20 cellular contexts compared by ENCODE assay signal in genomic region chr22:36196254-36197064, GRCh38. TPM values are rescaled to one million over a fixed set of nuclear protein-coding genes. Genes with fewer than 3 reads are reported as not detected.
DNase-seq lines count a peak whose midpoint lies in the region; ATAC-seq and TF ChIP-seq lines count a peak whose summit lies in the region.
"Had no signal": no experiment of that assay in that cellular context is flagged by ENCODE, and none has a peak within 500 bp of the region (broad histone marks: within the 10 kb centered on the region; RNA-seq: fewer than 3 reads in every experiment).

No MANE protein-coding gene starts in this region.

- no peaks in the 10 kb centered on the region for H3K9me2 ChIP-seq in PC-9 (ENCODE audit: insufficient read depth)

- in situ Hi-C loops in transverse colon (cut with MboI; ENCODE audit: low pct_ligation_motif_present in 1 of 4, low pct_unique_long_range_greater_than_20kb in 1 of 4, low sequenced_read_pairs in 3 of 4) = loop anchor here in 3 of 4 donors (10.0 to 25.0 kb wide), 2 partner anchors 88 to 291 kb away; partner anchors contain the start of gene TXN2 (in 2 of the 3)

- H3K9me3 ChIP-seq in transverse colon (no peaks in the 10 kb centered on the region), PC-9 (ENCODE audit: insufficient read depth, low read depth) (no peaks in the 10 kb centered on the region)
- H3K9me3 ChIP-seq: adrenal gland, SJSA1 had no signal

- WGBS in transverse colon (ENCODE audit: low coverage in 1 of 2), 2 donors = 47% methylated on average over 6 of the region's 6 CpGs; no CpG with 5 or more reads in 1 of the 2 donors

- no peaks in the 10 kb centered on the region for H3K27me3 ChIP-seq in transverse colon
- peaks cover 8% of the 10 kb centered on the region; the same call in 1 of the 2 replicates for H3K27me3 ChIP-seq in PC-9 (ENCODE audit: insufficient read depth, low read depth)
- H3K27me3 ChIP-seq: adrenal gland, SJSA1 had no signal

- DNase-seq in activated CD8-positive, alpha-beta T cell treated with anti-CD3 and anti-CD28 coated beads, Interleukin-2, amount 10 ng/mL, durations not matched to agents 7 days and 5 days = no peak
- no peak for DNase-seq in activated CD8-positive, alpha-beta T cell treated with anti-CD3 and anti-CD28 coated beads for 36 hours
- DNase-seq in neural crest cell (ENCODE audit: low read depth, low spot score) (no peak), transverse colon (no peak), PC-9 (no peak)
- DNase-seq: activated CD4-positive, alpha-beta T cell treated with anti-CD3 and anti-CD28 coated beads, Interleukin-2, amount 10 ng/mL, durations not matched to agents 24 days and 14 days; activated T-cell treated with anti-CD3 and anti-CD28 coated beads, Interleukin-2, amount 50 U/mL, for 4 hours; CD8-positive, alpha-beta T cell; NCI-H1105 treated with DMSO at 0.1 percent for 48 hours; T1000 had no signal

- CTCF ChIA-PET in activated CD8-positive, alpha-beta T cell treated with anti-CD3 and anti-CD28 coated beads, Interleukin-2, amount 10 ng/mL, durations not matched to agents 7 days and 5 days (lab: Charles Lee) = interaction anchor here (0.9 to 3.2 kb wide), 12 partner anchors 15 to 137 kb away, joined by 3 to 21 read pairs (median 10); partner anchors contain the start of gene APOL2
- CTCF ChIA-PET in activated CD8-positive, alpha-beta T cell treated with anti-CD3 and anti-CD28 coated beads for 36 hours (lab: Charles Lee) = interaction anchor here (1.1 to 3.7 kb wide), 10 partner anchors 12 to 90 kb away, joined by 3 to 20 read pairs (median 6); partner anchors contain the start of gene APOL2
- CTCF ChIA-PET in PC-9 (lab: Charles Lee) = interaction anchor here (0.6 kb wide), 2 partner anchors 82 to 639 kb away, joined by 3 read pairs; no protein-coding TSS in a partner anchor

- H3K4me1 ChIP-seq in transverse colon = peaks cover 0 to 23% (median 7%) of the 10 kb centered on the region in 4 donors
- no peaks in the 10 kb centered on the region for H3K4me1 ChIP-seq in PC-9 (replicated peaks; ENCODE audit: insufficient read depth)

- no peaks in the 10 kb centered on the region for H3F3A ChIP-seq in PC-9 (ENCODE audit: insufficient read depth, low read depth)

- no peak overlapping the region for H2AFZ ChIP-seq in PC-9

- H3K36me3 ChIP-seq in transverse colon (no peaks in the 10 kb centered on the region), PC-9 (ENCODE audit: low read depth) (no peaks in the 10 kb centered on the region)
- H3K36me3 ChIP-seq: adrenal gland, SJSA1 had no signal

- no peak overlapping the region for H3K4me3 Mint-ChIP-seq in activated CD8-positive, alpha-beta T cell treated with anti-CD3 and anti-CD28 coated beads, Interleukin-2, amount 10 ng/mL, durations not matched to agents 7 days and 5 days
- H3K4me3 Mint-ChIP-seq in activated CD8-positive, alpha-beta T cell treated with anti-CD3 and anti-CD28 coated beads for 36 hours = no peak overlapping the region
- peak overlapping the region; percentile 2 for H3K4me3 Mint-ChIP-seq in dendritic cell treated with granulocyte-macrophage colony-stimulating factor and Interleukin-4, amounts not matched to agents 40 ng/mL and 50 ng/mL, for 4 days
- H3K4me3 Mint-ChIP-seq in neural crest cell = peak overlapping the region; percentile 81
- H3K4me3 Mint-ChIP-seq: activated CD4-positive, alpha-beta T cell treated with anti-CD3 and anti-CD28 coated beads, Interleukin-2, amount 10 ng/mL, durations not matched to agents 24 days and 14 days; activated T-cell treated with anti-CD3 and anti-CD28 coated beads, Interleukin-2, amount 50 U/mL, for 4 hours; CD8-positive, alpha-beta T cell had no signal

- H3K4me2 ChIP-seq in PC-9 = no peak overlapping the region

- H3K27ac ChIP-seq in transverse colon = peak overlapping the region; percentile 13 to 57 (median 39)
- H3K27ac ChIP-seq in PC-9 = no peak overlapping the region
- H3K27ac ChIP-seq: 22Rv1, KMS-11, SJSA1 had no signal

- peak overlapping the region; percentile 76 for H3K27ac Mint-ChIP-seq in activated CD8-positive, alpha-beta T cell treated with anti-CD3 and anti-CD28 coated beads, Interleukin-2, amount 10 ng/mL, durations not matched to agents 7 days and 5 days
- H3K27ac Mint-ChIP-seq in activated CD8-positive, alpha-beta T cell treated with anti-CD3 and anti-CD28 coated beads for 36 hours = no peak overlapping the region
- peak overlapping the region; percentile 74 for H3K27ac Mint-ChIP-seq in dendritic cell treated with granulocyte-macrophage colony-stimulating factor and Interleukin-4, amounts not matched to agents 40 ng/mL and 50 ng/mL, for 4 days
- no peak overlapping the region for H3K27ac Mint-ChIP-seq in neural crest cell (ENCODE audit: unreplicated experiment)
- H3K27ac Mint-ChIP-seq: CD8-positive, alpha-beta T cell had no signal

- intact Hi-C loops in activated CD8-positive, alpha-beta T cell treated with anti-CD3 and anti-CD28 coated beads for 36 hours (cut with micrococcal nuclease) = no loop called here
- intact Hi-C loops in dendritic cell treated with granulocyte-macrophage colony-stimulating factor and Interleukin-4, amounts not matched to agents 40 ng/mL and 50 ng/mL, for 4 days (cut with micrococcal nuclease) = loop anchor here (5.0 kb wide), 2 partner anchors 41 to 81 kb away; partner anchors contain the start of gene APOL2
- intact Hi-C loops in transverse colon (cut with DNase I; ENCODE audit: low total_unique reads) = loop anchor here (5.0 kb wide), 1 partner anchor 291 kb away; no protein-coding TSS in a partner anchor
- intact Hi-C loops in PC-9 (cut with micrococcal nuclease; ENCODE audit: unreplicated experiment) = loop anchor here (5.0 kb wide), 1 partner anchor 81 kb away; no protein-coding TSS in a partner anchor

- TF ChIP-seq POLR2A in transverse colon (IDR thresholded peaks at IDR 0.05) = no peak

- POLR2A ChIA-PET in activated CD8-positive, alpha-beta T cell treated with anti-CD3 and anti-CD28 coated beads, Interleukin-2, amount 10 ng/mL, durations not matched to agents 7 days and 5 days (lab: Charles Lee) = interaction anchor here (0.6 kb wide), 1 partner anchor 89 kb away, joined by 3 read pairs; no protein-coding TSS in a partner anchor
- POLR2A ChIA-PET in activated CD8-positive, alpha-beta T cell treated with anti-CD3 and anti-CD28 coated beads for 36 hours (lab: Charles Lee) = no interaction called here
- POLR2A ChIA-PET in PC-9 (lab: Charles Lee; ENCODE audit: unreplicated experiment) = interaction anchor here (0.7 kb wide), 1 partner anchor 78 kb away, joined by 4 read pairs; no protein-coding TSS in a partner anchor

- TF ChIP-seq EP300 in transverse colon (IDR thresholded peaks at IDR 0.05; ENCODE audit: low read depth) = no peak

- no peaks in the 10 kb centered on the region for H3K27me3 Mint-ChIP-seq in activated CD8-positive, alpha-beta T cell treated with anti-CD3 and anti-CD28 coated beads, Interleukin-2, amount 10 ng/mL, durations not matched to agents 7 days and 5 days (ENCODE audit: low read depth)
- no peaks in the 10 kb centered on the region for H3K27me3 Mint-ChIP-seq in activated CD8-positive, alpha-beta T cell treated with anti-CD3 and anti-CD28 coated beads for 36 hours
- H3K27me3 Mint-ChIP-seq in dendritic cell treated with granulocyte-macrophage colony-stimulating factor and Interleukin-4, amounts not matched to agents 40 ng/mL and 50 ng/mL, for 4 days = no peaks in the 10 kb centered on the region
- H3K27me3 Mint-ChIP-seq in neural crest cell (ENCODE audit: low read depth) = no peaks in the 10 kb centered on the region

- no peaks in the 10 kb centered on the region for H4K20me1 ChIP-seq in PC-9 (ENCODE audit: insufficient read depth)

- no peak for TF ChIP-seq CTCF in activated CD8-positive, alpha-beta T cell treated with anti-CD3 and anti-CD28 coated beads for 36 hours (IDR thresholded peaks at IDR 0.05)
- TF ChIP-seq CTCF in neural crest cell (conservative IDR thresholded peaks at IDR 0.05) (no peak), transverse colon (IDR thresholded peaks at IDR 0.05) (no peak), PC-9 (conservative IDR thresholded peaks at IDR 0.05) (no peak)

- no peaks in the 10 kb centered on the region for H3K36me3 Mint-ChIP-seq in activated CD8-positive, alpha-beta T cell treated with anti-CD3 and anti-CD28 coated beads, Interleukin-2, amount 10 ng/mL, durations not matched to agents 7 days and 5 days (ENCODE audit: low read depth)
- H3K36me3 Mint-ChIP-seq in activated CD8-positive, alpha-beta T cell treated with anti-CD3 and anti-CD28 coated beads for 36 hours (ENCODE audit: low read depth) = no peaks in the 10 kb centered on the region
- H3K36me3 Mint-ChIP-seq in dendritic cell treated with granulocyte-macrophage colony-stimulating factor and Interleukin-4, amounts not matched to agents 40 ng/mL and 50 ng/mL, for 4 days (ENCODE audit: low read depth) = peaks cover 99% of the 10 kb centered on the region
- no peaks in the 10 kb centered on the region for H3K36me3 Mint-ChIP-seq in neural crest cell (ENCODE audit: low read depth)
- H3K36me3 Mint-ChIP-seq: CD8-positive, alpha-beta T cell had no signal

- BruUV-seq in PC-9 (replicated peaks; lab: Mats Ljungman, UMichigan) = no TSS peak

- H3K4me3 ChIP-seq in transverse colon (no peak overlapping the region), PC-9 (no peak overlapping the region)
- H3K4me3 ChIP-seq: adrenal gland, GM12878, SJSA1 had no signal

- H3K4me1 Mint-ChIP-seq in activated CD8-positive, alpha-beta T cell treated with anti-CD3 and anti-CD28 coated beads, Interleukin-2, amount 10 ng/mL, durations not matched to agents 7 days and 5 days (ENCODE audit: low read depth) = peaks cover 57% of the 10 kb centered on the region
- peaks cover 27% of the 10 kb centered on the region for H3K4me1 Mint-ChIP-seq in activated CD8-positive, alpha-beta T cell treated with anti-CD3 and anti-CD28 coated beads for 36 hours (ENCODE audit: low read depth)
- peaks cover 81% of the 10 kb centered on the region for H3K4me1 Mint-ChIP-seq in dendritic cell treated with granulocyte-macrophage colony-stimulating factor and Interleukin-4, amounts not matched to agents 40 ng/mL and 50 ng/mL, for 4 days (ENCODE audit: low read depth)
- peaks cover 44% of the 10 kb centered on the region for H3K4me1 Mint-ChIP-seq in neural crest cell

- H3K79me2 ChIP-seq in PC-9 (ENCODE audit: low read depth) = no peaks in the 10 kb centered on the region

- no peaks in the 10 kb centered on the region for H3K9me3 Mint-ChIP-seq in activated CD8-positive, alpha-beta T cell treated with anti-CD3 and anti-CD28 coated beads, Interleukin-2, amount 10 ng/mL, durations not matched to agents 7 days and 5 days (ENCODE audit: insufficient read depth)
- no peaks in the 10 kb centered on the region for H3K9me3 Mint-ChIP-seq in activated CD8-positive, alpha-beta T cell treated with anti-CD3 and anti-CD28 coated beads for 36 hours
- H3K9me3 Mint-ChIP-seq in dendritic cell treated with granulocyte-macrophage colony-stimulating factor and Interleukin-4, amounts not matched to agents 40 ng/mL and 50 ng/mL, for 4 days = no peaks in the 10 kb centered on the region
- H3K9me3 Mint-ChIP-seq in neural crest cell = no peaks in the 10 kb centered on the region
- H3K9me3 Mint-ChIP-seq: activated CD4-positive, alpha-beta T cell treated with anti-CD3 and anti-CD28 coated beads, Interleukin-2, amount 10 ng/mL, durations not matched to agents 24 days and 14 days; activated T-cell treated with anti-CD3 and anti-CD28 coated beads, Interleukin-2, amount 50 U/mL, for 4 hours; CD8-positive, alpha-beta T cell had no signal

- no peak for ATAC-seq in activated CD8-positive, alpha-beta T cell treated with anti-CD3 and anti-CD28 coated beads, Interleukin-2, amount 10 ng/mL, durations not matched to agents 7 days and 5 days
- ATAC-seq in activated CD8-positive, alpha-beta T cell treated with anti-CD3 and anti-CD28 coated beads for 36 hours = no peak
- ATAC-seq in HG02852 (IDR thresholded peaks at IDR 0.05; ENCODE audit: unreplicated experiment) (no peak), HG03095 (IDR thresholded peaks at IDR 0.05; ENCODE audit: unreplicated experiment) (no peak)
- ATAC-seq: activated T-cell treated with anti-CD3 and anti-CD28 coated beads, Interleukin-2, amount 50 U/mL, for 4 hours; CD8-positive, alpha-beta T cell; GM12878; HCT116 had no signal

RNA-seq across cellular contexts. Expression of gene APOL4, which starts 5.2 kb away (rescaled TPM):
- total RNA-seq in activated CD8-positive, alpha-beta T cell treated with anti-CD3 and anti-CD28 coated beads, Interleukin-2, amount 10 ng/mL, durations not matched to agents 7 days and 5 days = 1 to 10 TPM; 6.9 to 8.5 TPM
- under 1 TPM; 0.18 TPM for total RNA-seq in activated CD8-positive, alpha-beta T cell treated with anti-CD3 and anti-CD28 coated beads for 36 hours
- total RNA-seq in neural crest cell (not detected in 2 replicates), transverse colon (1 to 10 TPM in 2 of 4 donors, under 1 TPM in 1, not detected in 1; 0.16 to 9.0 (median 1.8) TPM), PC-9 (2021) (not detected in 2 replicates)
- total RNA-seq: activated CD4-positive, alpha-beta T cell treated with anti-CD3 and anti-CD28 coated beads, Interleukin-2, amount 10 ng/mL, durations not matched to agents 24 days and 14 days; CD8-positive, alpha-beta T cell; GM12878; kidney epithelial cell had no signal

RNA-seq across cellular contexts. Expression of gene APOL3, which starts 35.9 kb away (rescaled TPM):
- 10 to 100 TPM; 77.1 to 80.2 TPM for total RNA-seq in activated CD8-positive, alpha-beta T cell treated with anti-CD3 and anti-CD28 coated beads, Interleukin-2, amount 10 ng/mL, durations not matched to agents 7 days and 5 days
- 10 to 100 TPM; 44.5 to 46.7 TPM for total RNA-seq in activated CD8-positive, alpha-beta T cell treated with anti-CD3 and anti-CD28 coated beads for 36 hours
- total RNA-seq in neural crest cell = not detected in 2 replicates
- 10 to 100 TPM in 3 of 4 donors, 1 to 10 TPM in 1; 8.7 to 53.9 (median 19.4) TPM for total RNA-seq in transverse colon
- total RNA-seq in PC-9 (2021) = 15.2 and 19.3 TPM in 2 replicates

RNA-seq across cellular contexts. Expression of gene APOL2, which starts 42.9 kb away (rescaled TPM):
- 10 to 100 TPM; 62.4 TPM for total RNA-seq in activated CD8-positive, alpha-beta T cell treated with anti-CD3 and anti-CD28 coated beads, Interleukin-2, amount 10 ng/mL, durations not matched to agents 7 days and 5 days
- 10 to 100 TPM; 45.4 to 49.7 TPM for total RNA-seq in activated CD8-positive, alpha-beta T cell treated with anti-CD3 and anti-CD28 coated beads for 36 hours
- 14.2 and 15.7 TPM in 2 replicates for total RNA-seq in neural crest cell
- 100 to 1,000 TPM in 1 of 4 donors, 10 to 100 TPM in 2, 1 to 10 TPM in 1; 3.8 to 142 (median 47.8) TPM for total RNA-seq in transverse colon
- 19.9 and 27.4 TPM in 2 replicates for total RNA-seq in PC-9 (2021)

RNA-seq across cellular contexts. Expression of gene APOL1, which starts 56.5 kb away (rescaled TPM):
- 10 to 100 TPM; 37.4 to 38.2 TPM for total RNA-seq in activated CD8-positive, alpha-beta T cell treated with anti-CD3 and anti-CD28 coated beads, Interleukin-2, amount 10 ng/mL, durations not matched to agents 7 days and 5 days
- 10 to 100 TPM; 13.8 to 17.1 TPM for total RNA-seq in activated CD8-positive, alpha-beta T cell treated with anti-CD3 and anti-CD28 coated beads for 36 hours
- total RNA-seq in neural crest cell (not detected in 2 replicates), transverse colon (10 to 100 TPM in 3 of 4 donors, 1 to 10 TPM in 1; 2.2 to 19.5 (median 14.7) TPM), PC-9 (2021) (27.0 and 33.0 TPM in 2 replicates)

Comparison
In these comparisons a context has a peak if more than half of its experiments do, and no peak if none do; other contexts are left out.
1. H3K27ac Mint-ChIP-seq: peak in activated CD8-positive, alpha-beta T cell treated with anti-CD3 and anti-CD28 coated beads, Interleukin-2, amount 10 ng/mL, durations not matched to agents 7 days and 5 days (single experiment) and dendritic cell treated with granulocyte-macrophage colony-stimulating factor and Interleukin-4, amounts not matched to agents 40 ng/mL and 50 ng/mL, for 4 days (single experiment); none in activated CD8-positive, alpha-beta T cell treated with anti-CD3 and anti-CD28 coated beads for 36 hours (single experiment) and neural crest cell (single experiment).
2. H3K4me3 Mint-ChIP-seq: peak in dendritic cell treated with granulocyte-macrophage colony-stimulating factor and Interleukin-4, amounts not matched to agents 40 ng/mL and 50 ng/mL, for 4 days (single experiment) and neural crest cell (single experiment); none in activated CD8-positive, alpha-beta T cell treated with anti-CD3 and anti-CD28 coated beads, Interleukin-2, amount 10 ng/mL, durations not matched to agents 7 days and 5 days (single experiment) and activated CD8-positive, alpha-beta T cell treated with anti-CD3 and anti-CD28 coated beads for 36 hours (single experiment).